ENCODE assay signal across 19 cellular contexts in the genomic region with DNA sequence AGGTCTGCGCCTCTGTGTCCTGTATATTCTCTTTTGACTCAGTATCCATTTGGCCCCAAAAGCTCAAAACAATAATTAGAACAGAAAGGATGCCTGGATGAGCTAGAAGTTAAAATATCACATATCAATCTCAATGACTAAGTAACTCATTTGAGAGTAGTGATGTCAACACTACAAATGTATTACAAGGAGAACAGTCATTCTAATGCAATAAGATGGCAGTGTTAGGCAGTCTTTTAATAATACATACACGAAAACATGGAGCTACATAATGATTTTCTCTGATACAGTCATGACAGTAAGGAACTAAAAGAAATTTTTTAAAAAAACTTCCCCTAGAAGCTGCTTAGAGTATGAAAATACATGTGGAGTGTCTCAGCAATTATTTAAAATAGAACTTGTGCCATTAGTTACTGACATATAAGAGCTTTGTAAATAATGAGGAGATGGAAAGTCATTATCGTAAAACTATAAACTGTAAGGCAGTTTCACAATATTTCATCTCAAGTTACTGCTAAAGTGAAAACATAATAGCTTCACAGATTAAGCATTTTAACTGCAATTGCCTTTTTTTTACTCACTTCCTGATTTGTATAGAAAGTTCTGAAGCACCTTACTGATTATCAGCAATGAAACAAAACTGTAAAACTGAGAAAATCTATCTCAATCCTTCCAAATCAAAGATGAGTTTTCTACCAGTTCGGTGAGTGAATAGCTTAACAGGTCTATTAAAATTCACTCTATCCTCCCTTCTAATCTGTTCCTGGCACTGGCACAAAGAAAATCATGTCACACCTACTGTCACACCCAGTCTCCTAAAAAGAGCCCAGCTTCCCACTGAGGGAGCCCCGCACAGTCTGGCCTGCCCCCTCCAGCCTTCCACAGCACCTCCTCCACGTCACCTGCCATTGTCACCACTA.
DNase-seq lines count a peak whose midpoint lies in the region; ATAC-seq and TF ChIP-seq lines count a peak whose summit lies in the region.
"Had no signal": no experiment of that assay in that cellular context is flagged by ENCODE, and none has a peak within 500 bp of the region (broad histone marks: within the 10 kb centered on the region; RNA-seq: fewer than 3 reads in every experiment).

No MANE protein-coding gene starts in this region.

- H3K4me1 ChIP-seq in upper lobe of right lung, result no peaks in the 10 kb centered on the region

- H3K4me3 Mint-ChIP-seq in stimulated activated naive CD8-positive, alpha-beta T cell treated with anti-CD3 and anti-CD28 coated beads, Interleukin-15, amount 100 ng/mL, for 72 hours, result no peak overlapping the region
- H3K4me3 Mint-ChIP-seq: activated CD8-positive, alpha-beta memory T cell treated with anti-CD3 and anti-CD28 coated beads, Interleukin-2, amount 10 ng/mL, durations not matched to agents 7 days and 5 days; CD14-positive monocyte; T-helper 1 cell treated with Interleukin-12 subunit alpha and Interleukin-12 subunit beta and Interleukin-4 antibody, amounts not matched to agents 30 μg/mL and 1 μg/mL, for 36 hours had no signal

- H3K36me3 ChIP-seq in upper lobe of right lung, result no peaks in the 10 kb centered on the region

- ATAC-seq in upper lobe of right lung, result peak; percentile 62
- no peak for ATAC-seq in stimulated activated naive CD8-positive, alpha-beta T cell treated with anti-CD3 and anti-CD28 coated beads, Interleukin-15, amount 100 ng/mL, for 72 hours
- ATAC-seq: activated CD4-positive, CD25-positive, alpha-beta regulatory T cell treated with anti-CD3 and anti-CD28 coated beads, Interleukin-2, amount 50 U/mL, for 24 hours; activated CD8-positive, alpha-beta memory T cell treated with anti-CD3 and anti-CD28 coated beads, Interleukin-2, amount 10 ng/mL, durations not matched to agents 7 days and 5 days had no signal

- no peaks in the 10 kb centered on the region for H3K27me3 Mint-ChIP-seq in stimulated activated naive CD8-positive, alpha-beta T cell treated with anti-CD3 and anti-CD28 coated beads, Interleukin-15, amount 100 ng/mL, for 72 hours
- H3K27me3 Mint-ChIP-seq: activated CD8-positive, alpha-beta memory T cell treated with anti-CD3 and anti-CD28 coated beads, Interleukin-2, amount 10 ng/mL, durations not matched to agents 7 days and 5 days had no signal

- intact Hi-C loops in upper lobe of right lung (cut with DNase I), result no loop called here

- no peak for TF ChIP-seq CTCF in upper lobe of right lung (IDR thresholded peaks at IDR 0.05)

- H3K4me3 ChIP-seq in upper lobe of right lung, result peak overlapping the region; percentile 2

- H3K9me3 Mint-ChIP-seq in stimulated activated naive CD8-positive, alpha-beta T cell treated with anti-CD3 and anti-CD28 coated beads, Interleukin-15, amount 100 ng/mL, for 72 hours, result no peaks in the 10 kb centered on the region
- H3K9me3 Mint-ChIP-seq: T-helper 1 cell treated with Interleukin-12 subunit alpha and Interleukin-12 subunit beta and Interleukin-4 antibody, amounts not matched to agents 30 μg/mL and 1 μg/mL, for 36 hours had no signal

- H3K27ac ChIP-seq in upper lobe of right lung, result no peak overlapping the region
- H3K27ac ChIP-seq: epithelial cell of prostate, KMS-11 had no signal

- no peaks in the 10 kb centered on the region for H3K27me3 ChIP-seq in upper lobe of right lung

- no peaks in the 10 kb centered on the region for H3K4me1 Mint-ChIP-seq in stimulated activated naive CD8-positive, alpha-beta T cell treated with anti-CD3 and anti-CD28 coated beads, Interleukin-15, amount 100 ng/mL, for 72 hours
- H3K4me1 Mint-ChIP-seq: activated CD8-positive, alpha-beta memory T cell treated with anti-CD3 and anti-CD28 coated beads, Interleukin-2, amount 10 ng/mL, durations not matched to agents 7 days and 5 days; CD14-positive monocyte had no signal

- H3K27ac Mint-ChIP-seq in stimulated activated naive CD8-positive, alpha-beta T cell treated with anti-CD3 and anti-CD28 coated beads, Interleukin-15, amount 100 ng/mL, for 72 hours, result no peak overlapping the region
- H3K27ac Mint-ChIP-seq: activated CD8-positive, alpha-beta memory T cell treated with anti-CD3 and anti-CD28 coated beads, Interleukin-2, amount 10 ng/mL, durations not matched to agents 7 days and 5 days; T-helper 1 cell treated with Interleukin-12 subunit alpha and Interleukin-12 subunit beta and Interleukin-4 antibody, amounts not matched to agents 30 μg/mL and 1 μg/mL, for 36 hours had no signal

- no peaks in the 10 kb centered on the region for H3K9me3 ChIP-seq in upper lobe of right lung

- DNase-seq in NOMO-1 (lab: John Stamatoyannopoulos, UW; ENCODE audit: unreplicated experiment in 2 of 2) (peak; percentile 9 to 68), NOMO-1 treated with dmso at 0.1 percent for 144 hours (lab: John Stamatoyannopoulos, UW; ENCODE audit: unreplicated experiment) (no peak), NCI-H774 (lab: John Stamatoyannopoulos, UW) (peak; percentile 58), fibroblast of gingiva (ENCODE audit: low read depth) (peak; percentile 54), upper lobe of right lung (no peak), activated gamma-delta T cell (lab: John Stamatoyannopoulos, UW) (no peak), DMS114 treated with DMSO at 0.1 percent for 48 hours (lab: John Stamatoyannopoulos, UW; ENCODE audit: unreplicated experiment) (no peak)
- DNase-seq in stimulated activated naive CD8-positive, alpha-beta T cell treated with anti-CD3 and anti-CD28 coated beads, Interleukin-15, amount 100 ng/mL, for 72 hours, result no peak
- DNase-seq: activated CD8-positive, alpha-beta memory T cell treated with anti-CD3 and anti-CD28 coated beads, Interleukin-2, amount 10 ng/mL, durations not matched to agents 7 days and 5 days; DMS79; midbrain; NCI-H1694; retina; stimulated activated naive CD4-positive, alpha-beta T cell had no signal

Comparison
In these comparisons a context has a peak if more than half of its experiments do, and no peak if none do; other contexts are left out.
1. DNase-seq: peak in NOMO-1 (2 of 2), NCI-H774 (single experiment) and fibroblast of gingiva (single experiment); none in NOMO-1 treated with dmso at 0.1 percent for 144 hours (single experiment), upper lobe of right lung (single experiment), stimulated activated naive CD8-positive, alpha-beta T cell treated with anti-CD3 and anti-CD28 coated beads, Interleukin-15, amount 100 ng/mL, for 72 hours (0 of 2), activated gamma-delta T cell (single experiment) and DMS114 treated with DMSO at 0.1 percent for 48 hours (single experiment).